Comparison of ENCODE assay signal across 11 cellular contexts in the genomic region with DNA sequence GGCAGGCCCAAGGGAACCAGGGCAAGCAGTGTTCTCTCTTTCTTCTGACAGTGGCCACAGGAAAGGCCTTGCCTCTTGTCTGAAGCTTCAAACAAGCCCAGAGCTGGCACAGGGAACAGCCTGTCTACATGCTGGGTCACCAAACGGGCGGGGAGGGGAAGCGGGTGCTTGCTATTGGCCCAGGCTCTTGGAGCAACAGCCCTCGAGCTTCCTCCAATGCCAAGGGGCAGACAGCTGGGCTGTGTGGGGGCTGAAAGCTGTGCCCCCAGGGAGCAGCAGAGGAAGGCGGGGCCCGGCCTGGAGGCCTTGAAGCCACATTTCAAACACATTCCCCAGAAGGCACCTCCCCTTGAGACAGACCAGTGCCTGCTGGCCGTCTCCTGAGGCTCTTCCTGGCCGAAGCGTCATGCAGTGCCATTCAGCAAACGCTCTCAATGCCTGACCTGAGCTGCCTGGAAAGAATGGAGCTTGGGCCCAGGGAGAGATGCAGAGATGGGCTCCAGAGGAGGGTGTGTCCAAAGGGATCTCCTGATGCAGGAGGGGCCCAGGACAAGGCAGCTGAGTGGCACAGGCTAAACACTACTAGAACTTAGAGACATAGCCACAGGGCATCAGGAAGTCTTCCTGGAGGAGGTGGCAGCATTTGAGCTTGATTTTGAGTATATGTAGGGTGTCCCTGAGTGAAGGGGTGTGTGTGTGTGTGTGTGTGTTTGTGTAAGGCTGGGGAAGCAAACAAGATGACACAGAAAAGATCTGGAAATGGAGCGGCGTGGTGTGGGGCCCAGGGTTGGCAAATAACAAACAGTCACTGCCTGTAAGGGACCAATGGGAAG. TPM values are rescaled to one million over a fixed set of nuclear protein-coding genes. Genes with fewer than 3 reads are reported as not detected.
A peak's percentile ranks its signal among the peaks of the same experiment; 100 is the strongest.
DNase-seq lines count a peak whose midpoint lies in the region; ATAC-seq and TF ChIP-seq lines count a peak whose summit lies in the region.
"Had no signal": no experiment of that assay in that cellular context is flagged by ENCODE, and none has a peak within 500 bp of the region (broad histone marks: within the 10 kb centered on the region; RNA-seq: fewer than 3 reads in every experiment).

No MANE protein-coding gene starts in this region.

- no peak for ATAC-seq in HG03342 (IDR thresholded peaks at IDR 0.05; ENCODE audit: unreplicated experiment)

- peak overlapping the region; percentile 31 to 62 (median 56) for H3K27ac ChIP-seq in esophagus muscularis mucosa (replicated peaks in 1 of 4)

- intact Hi-C loops in esophagus muscularis mucosa (cut with DNase I) = no loop called here

- no peaks in the 10 kb centered on the region for H3K9me3 ChIP-seq in esophagus muscularis mucosa
- H3K9me3 ChIP-seq: esophagus squamous epithelium had no signal

- H3K4me3 ChIP-seq in esophagus muscularis mucosa = no peak overlapping the region
- H3K4me3 ChIP-seq: esophagus squamous epithelium had no signal

- peaks cover 39 to 94% (median 87%) of the 10 kb centered on the region in 4 donors for H3K4me1 ChIP-seq in esophagus muscularis mucosa

- no peak for TF ChIP-seq EP300 in esophagus muscularis mucosa (IDR thresholded peaks at IDR 0.05)

- peaks cover 14 to 94% (median 35%) of the 10 kb centered on the region in 4 donors for H3K27me3 ChIP-seq in esophagus muscularis mucosa

- TF ChIP-seq POLR2A in esophagus muscularis mucosa (IDR thresholded peaks at IDR 0.05; ENCODE audit: low read depth) = no peak

- H3K36me3 ChIP-seq in esophagus muscularis mucosa = no peaks in the 10 kb centered on the region
- H3K36me3 ChIP-seq: esophagus squamous epithelium had no signal

- WGBS in esophagus muscularis mucosa = 52% methylated on average over 6 of the region's 12 CpGs

- peak; percentile 48 for DNase-seq in DMS53 (lab: John Stamatoyannopoulos, UW)
- DNase-seq in DMS53 treated with DMSO at 0.1 percent for 48 hours (lab: John Stamatoyannopoulos, UW; ENCODE audit: unreplicated experiment) = no peak
- peak; percentile 97 for DNase-seq in NCI-H69 (lab: John Stamatoyannopoulos, UW)
- DNase-seq in esophagus muscularis mucosa (ENCODE audit: extremely low spot score) = no peak
- DNase-seq in renal cortical epithelial cell (ENCODE audit: low read depth) = peak; percentile 57
- DNase-seq in NCI-H128 (lab: John Stamatoyannopoulos, UW; ENCODE audit: unreplicated experiment) = no peak
- DNase-seq in NCI-H187 treated with DMSO at 0.1 percent for 48 hours (lab: John Stamatoyannopoulos, UW) = no peak
- DNase-seq: 8988T, esophagus squamous epithelium had no signal

- no peak for TF ChIP-seq CTCF in esophagus muscularis mucosa (IDR thresholded peaks at IDR 0.05)

RNA-seq across cellular contexts. Expression of gene FIBCD1, which starts 2.5 kb away (rescaled TPM):
- total RNA-seq in esophagus muscularis mucosa (under 1 TPM in 3 of 4 donors, not detected in 1; 0.40 to 0.83 (median 0.42) TPM), renal cortical epithelial cell (0.52 and 7.9 TPM in 2 replicates)
- total RNA-seq: esophagus squamous epithelium; T-helper 2 cell treated with Interferon-gamma antibody and Interleukin-4, amounts not matched to agents 100 ng/mL and 5 ng/mL, for 36 hours had no signal

RNA-seq across cellular contexts. Expression of gene QRFP, which starts 39.9 kb away (rescaled TPM):
- total RNA-seq in esophagus muscularis mucosa (not detected), renal cortical epithelial cell (not detected in 2 replicates)
- total RNA-seq: T-helper 2 cell treated with Interferon-gamma antibody and Interleukin-4, amounts not matched to agents 100 ng/mL and 5 ng/mL, for 36 hours had no signal

Comparison
In these comparisons a context has a peak if more than half of its experiments do, and no peak if none do; other contexts are left out.
1. DNase-seq: peak in DMS53 (single experiment), NCI-H69 (single experiment) and renal cortical epithelial cell (single experiment); none in DMS53 treated with DMSO at 0.1 percent for 48 hours (single experiment), esophagus muscularis mucosa (single experiment), NCI-H128 (single experiment) and NCI-H187 treated with DMSO at 0.1 percent for 48 hours (single experiment).